Comparison of ENCODE assay signal across 26 cellular contexts in genomic region chr5:133829786-133830185, GRCh38.
"Had no signal": no experiment of that assay in that cellular context is flagged by ENCODE, and none has a peak within 500 bp of the region (broad histone marks: within the 10 kb centered on the region; RNA-seq: fewer than 3 reads in every experiment).

No MANE protein-coding gene starts in this region.

- H3K27ac ChIP-seq: colonic mucosa, esophagus muscularis mucosa, foreskin keratinocyte, gastroesophageal sphincter, heart left ventricle, hepatocyte, left lung, prostate gland, right atrium auricular region, sigmoid colon, thoracic aorta, tibial nerve, upper lobe of left lung had no signal

- ATAC-seq: foreskin keratinocyte; gastroesophageal sphincter; heart left ventricle; left cardiac atrium; left lung; naive thymus-derived CD8-positive, alpha-beta T cell; stimulated activated naive B cell treated with anti-CD40 and anti-IgM and Interleukin-4, amounts not matched to agents 10 μg/mL and 1 μg/mL and 100 μg/mL, for 72 hours had no signal

- H3K4me3 ChIP-seq: colonic mucosa, esophagus muscularis mucosa, gastroesophageal sphincter, heart left ventricle, hepatocyte, left lung, prostate gland, right atrium auricular region, sigmoid colon, thoracic aorta, tibial nerve, upper lobe of left lung had no signal

- H3K4me2 ChIP-seq: hepatocyte had no signal

- H3K36me3 ChIP-seq: colonic mucosa, esophagus muscularis mucosa, gastroesophageal sphincter, heart left ventricle, left lung, prostate gland, right atrium auricular region, sigmoid colon, thoracic aorta, tibial nerve, upper lobe of left lung had no signal

- H3K27ac Mint-ChIP-seq: dendritic cell treated with granulocyte-macrophage colony-stimulating factor and Interleukin-4, amounts not matched to agents 40 ng/mL and 50 ng/mL, for 4 days; nephron progenitor cell had no signal

- FAIRE-seq: endothelial cell of umbilical vein, urothelium cell line had no signal

- H3K27me3 Mint-ChIP-seq: naive thymus-derived CD8-positive, alpha-beta T cell; stimulated activated naive B cell treated with anti-CD40 and anti-IgM and Interleukin-4, amounts not matched to agents 10 μg/mL and 1 μg/mL and 100 μg/mL, for 72 hours; stimulated activated naive CD8-positive, alpha-beta T cell treated with anti-CD3 and anti-CD28 coated beads, Interleukin-15, Interleukin-2, amounts not matched to agents 100 ng/mL and 50 ng/mL, for 24 hours had no signal

- H3K27me3 ChIP-seq: colonic mucosa, left lung, right atrium auricular region, sigmoid colon, tibial nerve, upper lobe of left lung had no signal

- H3K9me3 Mint-ChIP-seq: dendritic cell treated with granulocyte-macrophage colony-stimulating factor and Interleukin-4, amounts not matched to agents 40 ng/mL and 50 ng/mL, for 4 days; naive thymus-derived CD8-positive, alpha-beta T cell; nephron progenitor cell; stimulated activated naive CD8-positive, alpha-beta T cell treated with anti-CD3 and anti-CD28 coated beads, Interleukin-15, Interleukin-2, amounts not matched to agents 100 ng/mL and 50 ng/mL, for 24 hours had no signal

- DNase-seq: colonic mucosa; effector memory CD4-positive, alpha-beta T cell; foreskin keratinocyte; heart left ventricle; left cardiac atrium; left lung; mesenchymal stem cell; midbrain; naive thymus-derived CD8-positive, alpha-beta T cell; nephron progenitor cell; nucleus accumbens; sigmoid colon; stimulated activated CD4-positive, alpha-beta T cell treated with anti-CD3 and anti-CD28 coated beads, Interleukin-4, amount 100 ng/mL, for 4 hours; stimulated activated naive B cell treated with anti-CD40 and anti-IgM and Interleukin-4, amounts not matched to agents 10 μg/mL and 1 μg/mL and 100 μg/mL, for 72 hours; upper lobe of left lung had no signal

- H3K9me3 ChIP-seq: colonic mucosa, esophagus muscularis mucosa, gastroesophageal sphincter, left lung, prostate gland, right atrium auricular region, sigmoid colon, thoracic aorta, tibial nerve, upper lobe of left lung had no signal

- H2AFZ ChIP-seq: hepatocyte had no signal

- H3K4me1 ChIP-seq: colonic mucosa, esophagus muscularis mucosa, gastroesophageal sphincter, left lung, prostate gland, right atrium auricular region, sigmoid colon, tibial nerve, upper lobe of left lung had no signal

- H3K36me3 Mint-ChIP-seq: naive thymus-derived CD8-positive, alpha-beta T cell; stimulated activated naive B cell treated with anti-CD40 and anti-IgM and Interleukin-4, amounts not matched to agents 10 μg/mL and 1 μg/mL and 100 μg/mL, for 72 hours had no signal

- H3K79me2 ChIP-seq: hepatocyte had no signal

- H3K4me3 Mint-ChIP-seq: dendritic cell treated with granulocyte-macrophage colony-stimulating factor and Interleukin-4, amounts not matched to agents 40 ng/mL and 50 ng/mL, for 4 days; naive thymus-derived CD8-positive, alpha-beta T cell; nephron progenitor cell; stimulated activated naive B cell treated with anti-CD40 and anti-IgM and Interleukin-4, amounts not matched to agents 10 μg/mL and 1 μg/mL and 100 μg/mL, for 72 hours; stimulated activated naive CD8-positive, alpha-beta T cell treated with anti-CD3 and anti-CD28 coated beads, Interleukin-15, Interleukin-2, amounts not matched to agents 100 ng/mL and 50 ng/mL, for 24 hours had no signal
